ENCODE assay signal across 21 cellular contexts in genomic region chr16:75452464-75453190, GRCh38. TPM values are rescaled to one million over a fixed set of nuclear protein-coding genes. Genes with fewer than 3 reads are reported as not detected.
DNase-seq lines count a peak whose midpoint lies in the region; ATAC-seq and TF ChIP-seq lines count a peak whose summit lies in the region.
"Had no signal": no experiment of that assay in that cellular context is flagged by ENCODE, and none has a peak within 500 bp of the region (broad histone marks: within the 10 kb centered on the region; RNA-seq: fewer than 3 reads in every experiment).

No MANE protein-coding gene starts in this region.

- DNase-seq in activated naive CD4-positive, alpha-beta T cell treated with anti-CD3 and anti-CD28 coated beads, Interleukin-2, amount 50 U/mL, for 72 hours (ENCODE audit: low spot score in 2 of 2) = no peak
- DNase-seq in activated naive CD4-positive, alpha-beta T cell (lab: John Stamatoyannopoulos, UW) = no peak
- DNase-seq in effector memory CD8-positive, alpha-beta T cell = no peak
- no peak for DNase-seq in left lung
- no peak for DNase-seq in progenitor cell of endocrine pancreas (ENCODE audit: low spot score, unreplicated experiment)
- DNase-seq in activated naive CD8-positive, alpha-beta T cell treated with anti-CD3 and anti-CD28 coated beads for 36 hours = no peak
- DNase-seq in activated CD4-positive, alpha-beta memory T cell treated with anti-CD3 and anti-CD28 coated beads, Interleukin-2, amount 10 ng/mL, durations not matched to agents 7 days and 5 days = no peak
- DNase-seq: activated CD4-positive, alpha-beta T cell treated with anti-CD3 and anti-CD28 coated beads, Interleukin-2, amount 10 ng/mL, durations not matched to agents 7 days and 5 days; GF-D8; Karpas-422; NCI-H2029; NCI-H226; NCI-H774; SHP77; T-cell had no signal

- TF ChIP-seq CTCF in left lung (IDR thresholded peaks at IDR 0.05) (no peak), progenitor cell of endocrine pancreas (IDR thresholded peaks at IDR 0.05; ENCODE audit: unreplicated experiment) (no peak)

- H3K27me3 Mint-ChIP-seq in effector memory CD8-positive, alpha-beta T cell = no peaks in the 10 kb centered on the region
- no peaks in the 10 kb centered on the region for H3K27me3 Mint-ChIP-seq in progenitor cell of endocrine pancreas
- H3K27me3 Mint-ChIP-seq in activated naive CD8-positive, alpha-beta T cell treated with anti-CD3 and anti-CD28 coated beads for 36 hours = no peaks in the 10 kb centered on the region
- H3K27me3 Mint-ChIP-seq in activated CD4-positive, alpha-beta memory T cell treated with anti-CD3 and anti-CD28 coated beads, Interleukin-2, amount 10 ng/mL, durations not matched to agents 7 days and 5 days = no peaks in the 10 kb centered on the region
- H3K27me3 Mint-ChIP-seq: activated CD4-positive, alpha-beta T cell treated with anti-CD3 and anti-CD28 coated beads, Interleukin-2, amount 10 ng/mL, durations not matched to agents 7 days and 5 days; B cell; brain; T-cell had no signal

- H3K27me3 ChIP-seq in left lung = no peaks in the 10 kb centered on the region
- H3K27me3 ChIP-seq: neutrophil had no signal

- H3K4me3 ChIP-seq in left lung = no peak overlapping the region

- H3K9me3 ChIP-seq in left lung = no peaks in the 10 kb centered on the region
- H3K9me3 ChIP-seq: neutrophil had no signal

- no peak overlapping the region for H3K4me3 Mint-ChIP-seq in effector memory CD8-positive, alpha-beta T cell
- H3K4me3 Mint-ChIP-seq in progenitor cell of endocrine pancreas (ENCODE audit: low read depth) = peak overlapping the region; percentile 37
- H3K4me3 Mint-ChIP-seq in activated naive CD8-positive, alpha-beta T cell treated with anti-CD3 and anti-CD28 coated beads for 36 hours = no peak overlapping the region
- H3K4me3 Mint-ChIP-seq in activated CD4-positive, alpha-beta memory T cell treated with anti-CD3 and anti-CD28 coated beads, Interleukin-2, amount 10 ng/mL, durations not matched to agents 7 days and 5 days = no peak overlapping the region
- H3K4me3 Mint-ChIP-seq: activated CD4-positive, alpha-beta T cell treated with anti-CD3 and anti-CD28 coated beads, Interleukin-2, amount 10 ng/mL, durations not matched to agents 7 days and 5 days; B cell; T-cell had no signal

- no peaks in the 10 kb centered on the region for H3K36me3 Mint-ChIP-seq in activated naive CD4-positive, alpha-beta T cell treated with anti-CD3 and anti-CD28 coated beads, Interleukin-2, amount 50 U/mL, for 72 hours
- peaks cover 48% of the 10 kb centered on the region for H3K36me3 Mint-ChIP-seq in effector memory CD8-positive, alpha-beta T cell (ENCODE audit: insufficient read depth)
- H3K36me3 Mint-ChIP-seq in progenitor cell of endocrine pancreas (ENCODE audit: insufficient read depth) = peaks cover 21% of the 10 kb centered on the region
- H3K36me3 Mint-ChIP-seq in activated naive CD8-positive, alpha-beta T cell treated with anti-CD3 and anti-CD28 coated beads for 36 hours = peaks cover 12% of the 10 kb centered on the region
- H3K36me3 Mint-ChIP-seq in activated CD4-positive, alpha-beta memory T cell treated with anti-CD3 and anti-CD28 coated beads, Interleukin-2, amount 10 ng/mL, durations not matched to agents 7 days and 5 days (ENCODE audit: low read depth) = peaks cover 19% of the 10 kb centered on the region

- H3K27ac ChIP-seq in left lung = no peak overlapping the region
- H3K27ac ChIP-seq: neutrophil, VCaP had no signal

- peak overlapping the region; percentile 9 to 60 for H3K27ac Mint-ChIP-seq in activated naive CD4-positive, alpha-beta T cell treated with anti-CD3 and anti-CD28 coated beads, Interleukin-2, amount 50 U/mL, for 72 hours
- H3K27ac Mint-ChIP-seq in effector memory CD8-positive, alpha-beta T cell = peak overlapping the region; percentile 66 to 67
- peak overlapping the region; percentile 82 for H3K27ac Mint-ChIP-seq in progenitor cell of endocrine pancreas
- H3K27ac Mint-ChIP-seq in activated naive CD8-positive, alpha-beta T cell treated with anti-CD3 and anti-CD28 coated beads for 36 hours = no peak overlapping the region
- H3K27ac Mint-ChIP-seq in activated CD4-positive, alpha-beta memory T cell treated with anti-CD3 and anti-CD28 coated beads, Interleukin-2, amount 10 ng/mL, durations not matched to agents 7 days and 5 days = no peak overlapping the region
- H3K27ac Mint-ChIP-seq: activated CD4-positive, alpha-beta T cell treated with anti-CD3 and anti-CD28 coated beads, Interleukin-2, amount 10 ng/mL, durations not matched to agents 7 days and 5 days; activated T-helper 2 cell treated with anti-CD3 and anti-CD28 coated beads, Interferon-gamma antibody, Interleukin-2, Interleukin-4, amounts not matched to agents 10 μg/mL and 5 μg/mL and 100 μg/mL, durations not matched to agents 14 hours and 24 hours and 36 hours; B cell; T-cell had no signal

- H3K36me3 ChIP-seq in left lung = peaks cover 0 to 19% of the 10 kb centered on the region in 2 donors

- POLR2A ChIA-PET in activated CD4-positive, alpha-beta memory T cell treated with anti-CD3 and anti-CD28 coated beads, Interleukin-2, amount 10 ng/mL, durations not matched to agents 7 days and 5 days (lab: Charles Lee) = interaction anchor here (1.3 kb wide), 1 partner anchor 19 kb away, joined by 5 read pairs; the partner anchor contains the start of gene CFDP1

- peaks cover 30 to 42% of the 10 kb centered on the region in 2 donors for H3K4me1 Mint-ChIP-seq in effector memory CD8-positive, alpha-beta T cell (ENCODE audit: low read depth in 2 of 2)
- H3K4me1 Mint-ChIP-seq in progenitor cell of endocrine pancreas (ENCODE audit: low read depth) = peaks cover 47% of the 10 kb centered on the region
- peaks cover 13% of the 10 kb centered on the region for H3K4me1 Mint-ChIP-seq in activated naive CD8-positive, alpha-beta T cell treated with anti-CD3 and anti-CD28 coated beads for 36 hours
- peaks cover 3% of the 10 kb centered on the region for H3K4me1 Mint-ChIP-seq in activated CD4-positive, alpha-beta memory T cell treated with anti-CD3 and anti-CD28 coated beads, Interleukin-2, amount 10 ng/mL, durations not matched to agents 7 days and 5 days

- intact Hi-C loops in left lung (cut with DNase I) = no loop called here

- CTCF ChIA-PET in activated CD4-positive, alpha-beta memory T cell treated with anti-CD3 and anti-CD28 coated beads, Interleukin-2, amount 10 ng/mL, durations not matched to agents 7 days and 5 days (lab: Charles Lee) = no interaction called here

- H3K9me3 Mint-ChIP-seq in activated naive CD4-positive, alpha-beta T cell treated with anti-CD3 and anti-CD28 coated beads, Interleukin-2, amount 50 U/mL, for 72 hours = no peaks in the 10 kb centered on the region
- H3K9me3 Mint-ChIP-seq in effector memory CD8-positive, alpha-beta T cell = no peaks in the 10 kb centered on the region
- no peaks in the 10 kb centered on the region for H3K9me3 Mint-ChIP-seq in progenitor cell of endocrine pancreas (ENCODE audit: low read depth)
- no peaks in the 10 kb centered on the region for H3K9me3 Mint-ChIP-seq in activated naive CD8-positive, alpha-beta T cell treated with anti-CD3 and anti-CD28 coated beads for 36 hours
- H3K9me3 Mint-ChIP-seq in activated CD4-positive, alpha-beta memory T cell treated with anti-CD3 and anti-CD28 coated beads, Interleukin-2, amount 10 ng/mL, durations not matched to agents 7 days and 5 days = no peaks in the 10 kb centered on the region
- H3K9me3 Mint-ChIP-seq: activated CD4-positive, alpha-beta T cell treated with anti-CD3 and anti-CD28 coated beads, Interleukin-2, amount 10 ng/mL, durations not matched to agents 7 days and 5 days; activated T-helper 2 cell treated with anti-CD3 and anti-CD28 coated beads, Interferon-gamma antibody, Interleukin-2, Interleukin-4, amounts not matched to agents 10 μg/mL and 5 μg/mL and 100 μg/mL, durations not matched to agents 14 hours and 24 hours and 36 hours; brain; T-cell had no signal

- peaks cover 3 to 6% of the 10 kb centered on the region in 2 donors for H3K4me1 ChIP-seq in left lung

- ATAC-seq in activated naive CD4-positive, alpha-beta T cell treated with anti-CD3 and anti-CD28 coated beads, Interleukin-2, amount 50 U/mL, for 72 hours = no peak
- no peak for ATAC-seq in effector memory CD8-positive, alpha-beta T cell (replicated peaks)
- ATAC-seq in left lung (peak; percentile 76), HG03469 (IDR thresholded peaks at IDR 0.05; ENCODE audit: unreplicated experiment) (no peak)
- ATAC-seq: T-cell had no signal

RNA-seq across cellular contexts. Expression of gene TMEM170A, which starts 11.9 kb away (rescaled TPM):
- total RNA-seq in activated naive CD4-positive, alpha-beta T cell treated with anti-CD3 and anti-CD28 coated beads, Interleukin-2, amount 50 U/mL, for 72 hours = 10 to 100 TPM; 21.8 to 33.5 TPM
- 10 to 100 TPM; 20.2 to 30.9 TPM for total RNA-seq in left lung
- total RNA-seq in progenitor cell of endocrine pancreas = 57.4 and 61.6 TPM in 2 replicates
- 10 to 100 TPM; 32.2 to 37.6 TPM for total RNA-seq in activated naive CD8-positive, alpha-beta T cell treated with anti-CD3 and anti-CD28 coated beads for 36 hours
- total RNA-seq in activated CD4-positive, alpha-beta memory T cell treated with anti-CD3 and anti-CD28 coated beads, Interleukin-2, amount 10 ng/mL, durations not matched to agents 7 days and 5 days = 10 to 100 TPM; 30.8 to 33.9 TPM

RNA-seq across cellular contexts. Expression of gene CFDP1, which starts 19.3 kb away (rescaled TPM):
- total RNA-seq in activated naive CD4-positive, alpha-beta T cell treated with anti-CD3 and anti-CD28 coated beads, Interleukin-2, amount 50 U/mL, for 72 hours = 10 to 100 TPM; 47.5 to 49.7 TPM
- 10 to 100 TPM; 43.4 to 44.5 TPM for total RNA-seq in left lung
- total RNA-seq in progenitor cell of endocrine pancreas = 91.5 and 94.6 TPM in 2 replicates
- 10 to 100 TPM; 35.8 to 36.8 TPM for total RNA-seq in activated naive CD8-positive, alpha-beta T cell treated with anti-CD3 and anti-CD28 coated beads for 36 hours
- 10 to 100 TPM; 35.1 to 36.2 TPM for total RNA-seq in activated CD4-positive, alpha-beta memory T cell treated with anti-CD3 and anti-CD28 coated beads, Interleukin-2, amount 10 ng/mL, durations not matched to agents 7 days and 5 days

RNA-seq across cellular contexts. Expression of gene CHST6, which starts 42.6 kb away (rescaled TPM):
- total RNA-seq in activated naive CD4-positive, alpha-beta T cell treated with anti-CD3 and anti-CD28 coated beads, Interleukin-2, amount 50 U/mL, for 72 hours = not detected
- 1 to 10 TPM; 3.3 to 3.9 TPM for total RNA-seq in left lung
- total RNA-seq in progenitor cell of endocrine pancreas = 7.7 and 8.4 TPM in 2 replicates
- total RNA-seq in activated naive CD8-positive, alpha-beta T cell treated with anti-CD3 and anti-CD28 coated beads for 36 hours = under 1 TPM in 1 of 2 experiments, not detected in 1; 0.06 TPM
- total RNA-seq in activated CD4-positive, alpha-beta memory T cell treated with anti-CD3 and anti-CD28 coated beads, Interleukin-2, amount 10 ng/mL, durations not matched to agents 7 days and 5 days = not detected
- total RNA-seq: activated CD4-positive, alpha-beta T cell treated with anti-CD3 and anti-CD28 coated beads, Interleukin-2, amount 10 ng/mL, durations not matched to agents 7 days and 5 days; activated T-helper 2 cell treated with anti-CD3 and anti-CD28 coated beads, Interferon-gamma antibody, Interleukin-2, Interleukin-4, amounts not matched to agents 10 μg/mL and 5 μg/mL and 100 μg/mL, durations not matched to agents 14 hours and 24 hours and 36 hours had no signal

Comparison
In these comparisons a context has a peak if more than half of its experiments do, and no peak if none do; other contexts are left out.
1. H3K27ac Mint-ChIP-seq: peak in activated naive CD4-positive, alpha-beta T cell treated with anti-CD3 and anti-CD28 coated beads, Interleukin-2, amount 50 U/mL, for 72 hours (2 of 2), effector memory CD8-positive, alpha-beta T cell (2 of 2) and progenitor cell of endocrine pancreas (single experiment); none in activated naive CD8-positive, alpha-beta T cell treated with anti-CD3 and anti-CD28 coated beads for 36 hours (single experiment) and activated CD4-positive, alpha-beta memory T cell treated with anti-CD3 and anti-CD28 coated beads, Interleukin-2, amount 10 ng/mL, durations not matched to agents 7 days and 5 days (single experiment).